ENCODE assay signal across 28 cellular contexts in the genomic region with DNA sequence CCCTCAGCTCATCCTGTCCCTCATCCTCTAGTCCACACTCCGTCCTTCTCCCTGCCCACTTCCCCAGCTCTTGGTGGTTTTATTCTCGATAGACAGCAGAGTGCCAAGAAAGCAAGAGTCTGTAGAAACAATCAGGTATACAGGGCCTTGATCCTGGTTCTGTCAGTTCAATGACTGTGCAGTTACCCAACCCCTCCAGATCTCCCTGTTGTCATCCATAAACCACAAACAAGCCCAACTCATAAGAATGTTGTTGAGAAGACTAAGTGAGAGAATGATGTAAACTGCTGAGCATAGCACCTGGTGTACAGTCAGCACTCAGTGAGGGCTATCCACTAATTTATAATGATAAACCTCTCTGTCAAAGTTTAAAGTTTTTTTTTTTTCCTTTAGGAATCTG. TPM values are rescaled to one million over a fixed set of nuclear protein-coding genes. Genes with fewer than 3 reads are reported as not detected.
"Had no signal": no experiment of that assay in that cellular context is flagged by ENCODE, and none has a peak within 500 bp of the region (broad histone marks: within the 10 kb centered on the region; RNA-seq: fewer than 3 reads in every experiment).

No MANE protein-coding gene starts in this region.

- H3K4me1 ChIP-seq: ascending aorta, body of pancreas, SJSA1 had no signal

- H3K4me3 ChIP-seq: ascending aorta, body of pancreas, SJSA1 had no signal

- H3K36me3 Mint-ChIP-seq: activated naive CD4-positive, alpha-beta T cell treated with anti-CD3 and anti-CD28 coated beads, Interleukin-2, amount 50 U/mL, for 24 hours; WTC11 had no signal

- H3K27me3 ChIP-seq: ascending aorta, body of pancreas, SJSA1 had no signal

- H3K4me1 Mint-ChIP-seq: activated naive CD4-positive, alpha-beta T cell treated with anti-CD3 and anti-CD28 coated beads, Interleukin-2, amount 50 U/mL, for 24 hours; T-helper 17 cell; WTC11 had no signal

- DNase-seq: activated CD4-positive, alpha-beta T cell treated with anti-CD3 and anti-CD28 coated beads for 48 hours; activated CD4-positive, alpha-beta T cell treated with anti-CD3 and anti-CD28 coated beads, Interleukin-2, amount 50 U/mL, for 4 hours; activated CD4-positive, CD25-positive, alpha-beta regulatory T cell treated with anti-CD3 and anti-CD28 coated beads, Interleukin-2, amount 50 U/mL, for 72 hours; activated CD8-positive, alpha-beta memory T cell treated with anti-CD3 and anti-CD28 coated beads, Interleukin-2, amount 50 U/mL, for 48 hours; activated CD8-positive, alpha-beta T cell treated with anti-CD3 and anti-CD28 coated beads, Interleukin-2, amount 10 ng/mL, durations not matched to agents 7 days and 5 days; activated effector memory CD4-positive, alpha-beta T cell treated with Interleukin-2 at 50 U/mL for 16 hours; activated naive CD4-positive, alpha-beta T cell; activated T-cell treated with anti-CD3 and anti-CD28 coated beads, Interleukin-2, amount 50 U/mL, for 1 hour; amniotic stem cell; body of pancreas; MM.1S; NCI-H1105; NCI-H1436; NCI-H1694 treated with DMSO at 0.1 percent for 48 hours; NCI-H2029 treated with DMSO at 0.1 percent for 48 hours; NCI-H345; NCI-H510A; NCI-H526 treated with DMSO at 0.1 percent for 48 hours; NCI-H82; SHP77; T-helper 17 cell; T-helper 9 cell had no signal

- H3K27me3 Mint-ChIP-seq: activated naive CD4-positive, alpha-beta T cell treated with anti-CD3 and anti-CD28 coated beads, Interleukin-2, amount 50 U/mL, for 24 hours; T-helper 17 cell had no signal

- H3K4me3 Mint-ChIP-seq: activated CD8-positive, alpha-beta T cell treated with anti-CD3 and anti-CD28 coated beads, Interleukin-2, amount 10 ng/mL, durations not matched to agents 7 days and 5 days; activated naive CD4-positive, alpha-beta T cell treated with anti-CD3 and anti-CD28 coated beads, Interleukin-2, amount 50 U/mL, for 24 hours; T-helper 17 cell; WTC11 had no signal

- H3K9me3 ChIP-seq: ascending aorta, body of pancreas, SJSA1 had no signal

- H3K9me3 Mint-ChIP-seq: WTC11 had no signal

- H3K36me3 ChIP-seq: ascending aorta, SJSA1 had no signal

- H3K27ac Mint-ChIP-seq: activated CD8-positive, alpha-beta T cell treated with anti-CD3 and anti-CD28 coated beads, Interleukin-2, amount 10 ng/mL, durations not matched to agents 7 days and 5 days; activated naive CD4-positive, alpha-beta T cell treated with anti-CD3 and anti-CD28 coated beads, Interleukin-2, amount 50 U/mL, for 24 hours; T-helper 17 cell; WTC11 had no signal

- H3K27ac ChIP-seq: ascending aorta, body of pancreas, RWPE1, SJSA1 had no signal

RNA-seq across cellular contexts. Expression of a gene that starts 31.3 kb away (rescaled TPM):
- total RNA-seq: activated CD8-positive, alpha-beta T cell treated with anti-CD3 and anti-CD28 coated beads, Interleukin-2, amount 10 ng/mL, durations not matched to agents 7 days and 5 days; ascending aorta; OCI-LY7; T-helper 17 cell; WTC11 had no signal
